1 cellular context compared by ENCODE assay signal in the genomic region with DNA sequence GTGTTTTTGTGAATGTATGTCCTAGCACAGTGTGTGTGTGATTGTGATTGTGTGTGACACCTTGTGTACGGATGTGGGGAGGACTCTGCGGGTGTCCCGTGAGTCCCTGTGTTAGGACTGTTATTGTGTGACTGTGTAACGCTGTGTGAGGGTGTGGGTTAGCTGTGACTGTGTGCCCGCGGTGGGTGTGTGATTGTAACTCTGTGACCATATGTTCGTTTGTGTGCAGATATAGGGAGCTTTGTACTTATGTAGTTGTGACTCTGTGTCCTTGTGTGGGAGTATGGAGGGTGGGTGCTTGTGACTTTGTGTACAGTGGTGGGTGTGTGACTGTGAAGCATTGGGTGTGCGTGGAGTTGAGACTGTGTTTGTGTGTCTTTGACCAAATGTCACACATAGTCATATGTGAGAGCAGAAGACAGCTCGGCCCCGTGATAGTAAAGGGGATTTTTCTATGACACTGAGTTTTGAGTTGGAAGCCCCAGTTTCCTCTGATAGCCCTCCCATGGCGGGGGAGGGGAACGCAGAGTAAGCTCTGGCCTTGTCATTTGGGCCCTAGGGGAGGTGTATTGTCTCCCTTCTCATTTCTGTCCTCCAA.
TF ChIP-seq lines count a peak whose summit lies in the region.

No MANE protein-coding gene starts in this region.

TF ChIP-seq in HEK293, 187 proteins besides CTCF, POLR2A, EP300 and RAD21 (continued from another document and continues in another):
- TF ChIP-seq SP2 (tag by site-specific recombination; IDR thresholded peaks at IDR 0.05) (no peak; the same call in 1 of the 2 replicates), ZNF596 (tag by site-specific recombination; IDR thresholded peaks at IDR 0.05) (no peak), ZNF585B (tag by site-specific recombination; IDR thresholded peaks at IDR 0.05) (no peak), ZNF677 (tag by site-specific recombination; IDR thresholded peaks at IDR 0.05) (no peak), PBX3 (CRISPR knock-in tag; IDR thresholded peaks at IDR 0.05) (no peak), TRIM28 (IDR thresholded peaks at IDR 0.05; ENCODE audit: borderline replicate concordance, low read length) (no peak), ZNF274 (IDR thresholded peaks at IDR 0.05; ENCODE audit: low read length) (no peak), ZNF274 (tag by site-specific recombination; IDR thresholded peaks at IDR 0.05; ENCODE audit: borderline replicate concordance) (no peak), ZNF280D (tag by site-specific recombination; IDR thresholded peaks at IDR 0.05) (peak; percentile 99), ZNF202 (tag by site-specific recombination; IDR thresholded peaks at IDR 0.05; ENCODE audit: borderline replicate concordance) (no peak), ZNF548 (tag by site-specific recombination; IDR thresholded peaks at IDR 0.05) (peak; percentile 90), MEIS1 (CRISPR knock-in tag; IDR thresholded peaks at IDR 0.05; ENCODE audit: borderline replicate concordance) (no peak), SCRT1 (tag by site-specific recombination; IDR thresholded peaks at IDR 0.05; ENCODE audit: borderline replicate concordance) (0 out of 2 replicates have a peak, but pooled peaks have one; percentile 17), ZNF121 (tag by site-specific recombination; IDR thresholded peaks at IDR 0.05) (no peak), SP3 (tag by site-specific recombination; IDR thresholded peaks at IDR 0.05) (no peak), ZNF391 (tag by site-specific recombination; IDR thresholded peaks at IDR 0.05; ENCODE audit: borderline replicate concordance, low read depth) (peak; percentile 95; the same call in 1 of the 2 replicates), ZXDB (tag by site-specific recombination; IDR thresholded peaks at IDR 0.05) (no peak), ZNF423 (tag by site-specific recombination; IDR thresholded peaks at IDR 0.05) (no peak), ZNF433 (tag by site-specific recombination; IDR thresholded peaks at IDR 0.05; ENCODE audit: low read depth) (no peak), ZBTB20 (tag by site-specific recombination; IDR thresholded peaks at IDR 0.05) (peak; percentile 88; the same call in 1 of the 2 replicates), ZFP41 (tag by site-specific recombination; IDR thresholded peaks at IDR 0.05; ENCODE audit: borderline replicate concordance) (no peak), KLF9 (tag by site-specific recombination; IDR thresholded peaks at IDR 0.05; ENCODE audit: low read depth) (peak; percentile 70), ZNF530 (tag by site-specific recombination; IDR thresholded peaks at IDR 0.05; ENCODE audit: low read depth) (no peak), ZNF280C (tag by site-specific recombination; IDR thresholded peaks at IDR 0.05) (peak; percentile 96), ZNF157 (tag by site-specific recombination; IDR thresholded peaks at IDR 0.05) (peak; percentile 64), HOXC10 (CRISPR knock-in tag; IDR thresholded peaks at IDR 0.05) (no peak), ZNF777 (tag by site-specific recombination; IDR thresholded peaks at IDR 0.05; ENCODE audit: borderline replicate concordance) (peak; percentile 86; the same call in 1 of the 2 replicates), ZFP37 (tag by site-specific recombination; IDR thresholded peaks at IDR 0.05) (peak; percentile 87; the same call in 1 of the 2 replicates), ELK4 (IDR thresholded peaks at IDR 0.05; ENCODE audit: borderline replicate concordance, low read depth, low read length) (no peak), ZFP3 (tag by site-specific recombination; IDR thresholded peaks at IDR 0.05; ENCODE audit: low read depth) (no peak), GLIS1 (tag by site-specific recombination; IDR thresholded peaks at IDR 0.05) (peak; percentile 65), ZBTB8A (tag by site-specific recombination; IDR thresholded peaks at IDR 0.05) (no peak), ZNF311 (tag by site-specific recombination; IDR thresholded peaks at IDR 0.05; ENCODE audit: borderline replicate concordance) (no peak; the same call in 1 of the 2 replicates), ZBTB21 (tag by site-specific recombination; IDR thresholded peaks at IDR 0.05) (peak; percentile 70)
- TF ChIP-seq, protein P1, sequence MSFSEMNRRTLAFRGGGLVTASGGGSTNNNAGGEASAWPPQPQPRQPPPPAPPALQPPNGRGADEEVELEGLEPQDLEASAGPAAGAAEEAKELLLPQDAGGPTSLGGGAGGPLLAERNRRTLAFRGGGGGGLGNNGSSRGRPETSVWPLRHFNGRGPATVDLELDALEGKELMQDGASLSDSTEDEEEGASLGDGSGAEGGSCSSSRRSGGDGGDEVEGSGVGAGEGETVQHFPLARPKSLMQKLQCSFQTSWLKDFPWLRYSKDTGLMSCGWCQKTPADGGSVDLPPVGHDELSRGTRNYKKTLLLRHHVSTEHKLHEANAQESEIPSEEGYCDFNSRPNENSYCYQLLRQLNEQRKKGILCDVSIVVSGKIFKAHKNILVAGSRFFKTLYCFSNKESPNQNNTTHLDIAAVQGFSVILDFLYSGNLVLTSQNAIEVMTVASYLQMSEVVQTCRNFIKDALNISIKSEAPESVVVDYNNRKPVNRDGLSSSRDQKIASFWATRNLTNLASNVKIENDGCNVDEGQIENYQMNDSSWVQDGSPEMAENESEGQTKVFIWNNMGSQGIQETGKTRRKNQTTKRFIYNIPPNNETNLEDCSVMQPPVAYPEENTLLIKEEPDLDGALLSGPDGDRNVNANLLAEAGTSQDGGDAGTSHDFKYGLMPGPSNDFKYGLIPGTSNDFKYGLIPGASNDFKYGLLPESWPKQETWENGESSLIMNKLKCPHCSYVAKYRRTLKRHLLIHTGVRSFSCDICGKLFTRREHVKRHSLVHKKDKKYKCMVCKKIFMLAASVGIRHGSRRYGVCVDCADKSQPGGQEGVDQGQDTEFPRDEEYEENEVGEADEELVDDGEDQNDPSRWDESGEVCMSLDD (tag by site-specific recombination; IDR thresholded peaks at IDR 0.05) = peak; percentile 82
- TF ChIP-seq, protein P2, sequence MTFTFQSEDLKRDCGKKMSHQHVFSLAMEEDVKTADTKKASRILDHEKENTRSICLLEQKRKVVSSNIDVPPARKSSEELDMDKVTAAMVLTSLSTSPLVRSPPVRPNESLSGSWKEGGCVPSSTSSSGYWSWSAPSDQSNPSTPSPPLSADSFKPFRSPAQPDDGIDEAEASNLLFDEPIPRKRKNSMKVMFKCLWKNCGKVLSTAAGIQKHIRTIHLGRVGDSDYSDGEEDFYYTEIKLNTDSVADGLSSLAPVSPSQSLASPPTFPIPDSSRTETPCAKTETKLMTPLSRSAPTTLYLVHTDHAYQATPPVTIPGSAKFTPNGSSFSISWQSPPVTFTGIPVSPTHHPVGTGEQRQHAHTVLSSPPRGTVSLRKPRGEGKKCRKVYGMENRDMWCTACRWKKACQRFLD (tag by site-specific recombination; IDR thresholded peaks at IDR 0.05) = no peak
- TF ChIP-seq, protein P3, sequence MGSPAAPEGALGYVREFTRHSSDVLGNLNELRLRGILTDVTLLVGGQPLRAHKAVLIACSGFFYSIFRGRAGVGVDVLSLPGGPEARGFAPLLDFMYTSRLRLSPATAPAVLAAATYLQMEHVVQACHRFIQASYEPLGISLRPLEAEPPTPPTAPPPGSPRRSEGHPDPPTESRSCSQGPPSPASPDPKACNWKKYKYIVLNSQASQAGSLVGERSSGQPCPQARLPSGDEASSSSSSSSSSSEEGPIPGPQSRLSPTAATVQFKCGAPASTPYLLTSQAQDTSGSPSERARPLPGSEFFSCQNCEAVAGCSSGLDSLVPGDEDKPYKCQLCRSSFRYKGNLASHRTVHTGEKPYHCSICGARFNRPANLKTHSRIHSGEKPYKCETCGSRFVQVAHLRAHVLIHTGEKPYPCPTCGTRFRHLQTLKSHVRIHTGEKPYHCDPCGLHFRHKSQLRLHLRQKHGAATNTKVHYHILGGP (tag by site-specific recombination; IDR thresholded peaks at IDR 0.05) = no peak
- TF ChIP-seq, protein P4, sequence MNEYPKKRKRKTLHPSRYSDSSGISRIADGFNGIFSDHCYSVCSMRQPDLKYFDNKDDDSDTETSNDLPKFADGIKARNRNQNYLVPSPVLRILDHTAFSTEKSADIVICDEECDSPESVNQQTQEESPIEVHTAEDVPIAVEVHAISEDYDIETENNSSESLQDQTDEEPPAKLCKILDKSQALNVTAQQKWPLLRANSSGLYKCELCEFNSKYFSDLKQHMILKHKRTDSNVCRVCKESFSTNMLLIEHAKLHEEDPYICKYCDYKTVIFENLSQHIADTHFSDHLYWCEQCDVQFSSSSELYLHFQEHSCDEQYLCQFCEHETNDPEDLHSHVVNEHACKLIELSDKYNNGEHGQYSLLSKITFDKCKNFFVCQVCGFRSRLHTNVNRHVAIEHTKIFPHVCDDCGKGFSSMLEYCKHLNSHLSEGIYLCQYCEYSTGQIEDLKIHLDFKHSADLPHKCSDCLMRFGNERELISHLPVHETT (tag by site-specific recombination; IDR thresholded peaks at IDR 0.05) = peak; percentile 27; the same call in 1 of the 2 replicates
- TF ChIP-seq, protein P5, sequence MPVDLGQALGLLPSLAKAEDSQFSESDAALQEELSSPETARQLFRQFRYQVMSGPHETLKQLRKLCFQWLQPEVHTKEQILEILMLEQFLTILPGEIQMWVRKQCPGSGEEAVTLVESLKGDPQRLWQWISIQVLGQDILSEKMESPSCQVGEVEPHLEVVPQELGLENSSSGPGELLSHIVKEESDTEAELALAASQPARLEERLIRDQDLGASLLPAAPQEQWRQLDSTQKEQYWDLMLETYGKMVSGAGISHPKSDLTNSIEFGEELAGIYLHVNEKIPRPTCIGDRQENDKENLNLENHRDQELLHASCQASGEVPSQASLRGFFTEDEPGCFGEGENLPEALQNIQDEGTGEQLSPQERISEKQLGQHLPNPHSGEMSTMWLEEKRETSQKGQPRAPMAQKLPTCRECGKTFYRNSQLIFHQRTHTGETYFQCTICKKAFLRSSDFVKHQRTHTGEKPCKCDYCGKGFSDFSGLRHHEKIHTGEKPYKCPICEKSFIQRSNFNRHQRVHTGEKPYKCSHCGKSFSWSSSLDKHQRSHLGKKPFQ (tag by site-specific recombination; IDR thresholded peaks at IDR 0.05) = no peak; the same call in 1 of the 2 replicates
- TF ChIP-seq, protein P6, sequence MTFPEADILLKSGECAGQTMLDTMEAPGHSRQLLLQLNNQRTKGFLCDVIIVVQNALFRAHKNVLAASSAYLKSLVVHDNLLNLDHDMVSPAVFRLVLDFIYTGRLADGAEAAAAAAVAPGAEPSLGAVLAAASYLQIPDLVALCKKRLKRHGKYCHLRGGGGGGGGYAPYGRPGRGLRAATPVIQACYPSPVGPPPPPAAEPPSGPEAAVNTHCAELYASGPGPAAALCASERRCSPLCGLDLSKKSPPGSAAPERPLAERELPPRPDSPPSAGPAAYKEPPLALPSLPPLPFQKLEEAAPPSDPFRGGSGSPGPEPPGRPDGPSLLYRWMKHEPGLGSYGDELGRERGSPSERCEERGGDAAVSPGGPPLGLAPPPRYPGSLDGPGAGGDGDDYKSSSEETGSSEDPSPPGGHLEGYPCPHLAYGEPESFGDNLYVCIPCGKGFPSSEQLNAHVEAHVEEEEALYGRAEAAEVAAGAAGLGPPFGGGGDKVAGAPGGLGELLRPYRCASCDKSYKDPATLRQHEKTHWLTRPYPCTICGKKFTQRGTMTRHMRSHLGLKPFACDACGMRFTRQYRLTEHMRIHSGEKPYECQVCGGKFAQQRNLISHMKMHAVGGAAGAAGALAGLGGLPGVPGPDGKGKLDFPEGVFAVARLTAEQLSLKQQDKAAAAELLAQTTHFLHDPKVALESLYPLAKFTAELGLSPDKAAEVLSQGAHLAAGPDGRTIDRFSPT (tag by site-specific recombination; IDR thresholded peaks at IDR 0.05) = no peak
